In the genomic region with DNA sequence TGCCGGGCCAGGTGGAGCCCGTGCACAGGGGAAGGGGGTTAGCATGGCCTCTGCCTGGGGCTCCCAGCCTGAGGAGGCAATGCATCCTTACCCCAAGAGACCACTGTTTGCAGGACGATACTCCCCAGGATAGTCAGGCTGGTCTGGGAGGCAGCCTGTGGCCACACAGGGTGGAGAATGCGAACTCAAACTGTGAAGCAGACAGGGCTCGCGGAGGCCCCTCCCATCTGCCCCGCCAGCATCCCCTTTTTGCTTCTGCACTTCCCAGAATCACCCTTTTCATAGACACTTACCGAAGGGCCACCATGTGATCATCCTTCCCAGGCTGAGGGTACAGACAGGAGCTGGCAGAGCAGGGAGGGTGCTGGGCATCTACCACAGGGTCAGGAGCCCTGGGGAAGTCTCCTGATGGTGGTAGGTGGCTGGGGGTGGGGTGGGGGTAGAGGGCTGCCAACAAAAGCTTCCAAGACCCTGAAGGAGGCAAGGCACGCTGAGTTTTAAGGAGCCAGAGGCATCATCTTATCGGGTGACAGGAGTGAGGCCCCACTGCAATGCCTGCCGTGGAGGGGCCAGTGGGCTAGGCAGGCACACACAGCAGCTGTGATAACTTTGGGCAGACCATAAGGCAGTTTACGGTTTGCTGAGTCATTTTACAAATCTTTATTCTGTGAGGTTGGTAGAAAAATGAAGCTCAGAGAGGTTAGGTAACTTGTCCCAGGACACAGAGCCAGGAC, we compare ENCODE assay signal across 8 cellular contexts. TPM values are rescaled to one million over a fixed set of nuclear protein-coding genes. Genes with fewer than 3 reads are reported as not detected.
DNase-seq lines count a peak whose midpoint lies in the region; ATAC-seq, FAIRE-seq and TF ChIP-seq lines count a peak whose summit lies in the region.

No MANE protein-coding gene starts in this region.

- in situ Hi-C loops in GM12878 (cut with MboI) = loop anchor here (5.0 kb wide), 4 partner anchors 63 to 428 kb away; no protein-coding TSS in a partner anchor

- peak overlapping the region; percentile 78 for H3K9ac ChIP-seq in GM12878 (ENCODE audit: control insufficient read depth, insufficient read depth, low read length)

- BruUV-seq in GM12878 (replicated peaks; lab: Mats Ljungman, UMichigan) = no TSS peak

- no peak for TF ChIP-seq CTCF in GM12878 (IDR thresholded peaks at IDR 0.05 in 2 of 3, conservative IDR thresholded peaks at IDR 0.05 in 1 of 3; ENCODE audit: control insufficient read depth in 2 of 3, extremely low read depth in 1 of 3, insufficient read depth in 1 of 3, low read depth in 3 of 3, low read length in 3 of 3)

- no peak for TF ChIP-seq EP300 in GM12878 (IDR thresholded peaks at IDR 0.05; ENCODE audit: borderline replicate concordance in 1 of 2, control insufficient read depth in 1 of 2, low read depth in 2 of 2, low read length in 2 of 2)

- intact Hi-C loops in GM12878 (cut with micrococcal nuclease; ENCODE audit: unreplicated experiment) = loop anchor here (1.0 to 5.0 kb wide), 5 partner anchors 15 to 168 kb away; partner anchors contain the start of gene BTG2

- H3K27ac ChIP-seq in GM12878 (ENCODE audit: control insufficient read depth, insufficient read depth) (peak overlapping the region; percentile 89), muscle layer of duodenum (ENCODE audit: low read length) (peak overlapping the region; percentile 94)

- H3K27me3 ChIP-seq in GM12878 (replicated peaks in 1 of 2; ENCODE audit: control insufficient read depth in 2 of 2, insufficient read depth in 2 of 2, low read length in 1 of 2) = no peaks in the 10 kb centered on the region
- H3K27me3 ChIP-seq in muscle layer of duodenum (ENCODE audit: low read depth, low read length) = no peaks in the 10 kb centered on the region
- no peaks in the 10 kb centered on the region; the same call in 1 of the 2 replicates for H3K27me3 ChIP-seq in MG63

- no peak for TF ChIP-seq RAD21 in GM12878 (IDR thresholded peaks at IDR 0.05; ENCODE audit: insufficient read depth, low read depth, low read length)

- RAD21 ChIA-PET in GM12878 (lab: Charles Lee; ENCODE audit: unreplicated experiment) = interaction anchor here (0.6 to 30.0 kb wide), 9 partner anchors 12 to 180 kb away, joined by 3 to 541 read pairs (median 5); partner anchors contain the start of gene BTG2

- 0 out of 2 replicates have a peak, but pooled peaks have one; percentile 31 for TF ChIP-seq POLR2A in GM12878 (IDR thresholded peaks at IDR 0.05; ENCODE audit: low read depth, low read length)

- H3K9me3 ChIP-seq in GM12878 (replicated peaks; ENCODE audit: control insufficient read depth, insufficient read depth, low read length) (no peaks in the 10 kb centered on the region), muscle layer of duodenum (ENCODE audit: control insufficient read depth in 1 of 2, low read length in 2 of 2) (no peaks in the 10 kb centered on the region), MG63 (no peaks in the 10 kb centered on the region)

- H3K4me3 ChIP-seq in GM08714 (ENCODE audit: low read length) (peak overlapping the region; percentile 37; the same call in 1 of the 2 replicates), GM12878 (peak overlapping the region; percentile 63), muscle layer of duodenum (ENCODE audit: low read depth in 1 of 2, low read length in 2 of 2) (peak overlapping the region; percentile 45 to 50), MG63 (no peak overlapping the region)

- DNase-seq in GM12878 (ENCODE audit: low read depth, low spot score) = no peak
- no peak for DNase-seq in activated effector memory CD4-positive, alpha-beta T cell treated with Interleukin-2 at 50 U/mL for 16 hours
- no peak for DNase-seq in NCI-H510A (lab: John Stamatoyannopoulos, UW)
- no peak for DNase-seq in MG63
- no peak for DNase-seq in RKO (ENCODE audit: low spot score)

- peak overlapping the region; percentile 78 for H3K4me2 ChIP-seq in GM12878 (ENCODE audit: control insufficient read depth, insufficient read depth)

- CTCF ChIA-PET in GM12878 (lab: Yijun Ruan, JAX) = interaction anchor here (0.7 to 15.2 kb wide), 11 partner anchors 10 to 214 kb away, joined by 3 to 854 read pairs (median 11); no protein-coding TSS in a partner anchor

- H3K36me3 ChIP-seq in GM12878 (ENCODE audit: control insufficient read depth in 2 of 2, insufficient read depth in 2 of 2, low read length in 1 of 2) (no peaks in the 10 kb centered on the region), muscle layer of duodenum (ENCODE audit: control insufficient read depth in 1 of 2, insufficient read depth in 2 of 2, low read length in 2 of 2) (no peaks in the 10 kb centered on the region), MG63 (no peaks in the 10 kb centered on the region)

- no peaks in the 10 kb centered on the region for H4K20me1 ChIP-seq in GM12878 (ENCODE audit: control insufficient read depth, insufficient read depth)

- POLR2A ChIA-PET in GM12878 (lab: Charles Lee) = interaction anchor here (0.7 to 19.5 kb wide), 7 partner anchors 13 to 62 kb away, joined by 3 to 370 read pairs (median 13); partner anchors contain the start of gene BTG2

- FAIRE-seq in GM12878 (lab: Jason Lieb, UNC) = no peak

- peak overlapping the region; percentile 38; the same call in 1 of the 2 replicates for H2AFZ ChIP-seq in GM12878 (ENCODE audit: control insufficient read depth, low read depth, low read length)

- H3K4me1 ChIP-seq in GM12878 (ENCODE audit: control insufficient read depth, insufficient read depth, low read length) (peaks cover 45% of the 10 kb centered on the region), muscle layer of duodenum (ENCODE audit: control insufficient read depth in 1 of 2, insufficient read depth in 2 of 2, low read length in 2 of 2) (peaks cover 39 to 42% of the 10 kb centered on the region in 2 donors)

- WGBS in GM12878 (ENCODE audit: insufficient coverage, insufficient replicate concordance, low lambda C conversion rate, missing lambda C conversion rate) = 2% methylated on average over 12 of the region's 12 CpGs

- SMC1A ChIA-PET in GM12878 (lab: Charles Lee; ENCODE audit: uncharacterized antibody, unreplicated experiment) = interaction anchor here (0.8 to 30.2 kb wide), 7 partner anchors 9 to 155 kb away, joined by 3 to 590 read pairs (median 37); partner anchors contain the start of gene BTG2

- H3K79me2 ChIP-seq in GM12878 (ENCODE audit: control insufficient read depth, insufficient read depth, low read length) = peaks cover 7% of the 10 kb centered on the region

- ATAC-seq in HG03342 (IDR thresholded peaks at IDR 0.05; ENCODE audit: unreplicated experiment) (peak; percentile 8), GM12878 (peak; percentile 49)

TF ChIP-seq in GM12878, 131 proteins besides CTCF, POLR2A, EP300 and RAD21 (continues in another document):
- TF ChIP-seq MXI1 (IDR thresholded peaks at IDR 0.05; ENCODE audit: low read depth, low read length) = peak; percentile 39; the same call in 1 of the 2 replicates
- no peak for TF ChIP-seq ETV6 (conservative IDR thresholded peaks at IDR 0.05 in 1 of 2, IDR thresholded peaks at IDR 0.05 in 1 of 2; ENCODE audit: borderline replicate concordance in 1 of 2, low read depth in 1 of 2)
- TF ChIP-seq YY1 (IDR thresholded peaks at IDR 0.05; ENCODE audit: low read depth, low read length) = 0 out of 2 replicates have a peak, but pooled peaks have one; percentile 10

RNA-seq across cellular contexts. Expression of gene BTG2, which starts 31.3 kb away (rescaled TPM):
- total RNA-seq in GM12878 (2013; cell fraction: nucleolus; rRNA removed) = 76.6 and 80.8 TPM in 2 replicates
- total RNA-seq in GM12878 (2014; rRNA removed) (127 and 144 TPM in 2 replicates), GM12878 (2014; rRNA removed; fragmentation: Illumina TruSeq; extraction: Trizol) (66.4 and 68.1 TPM in 2 replicates), GM12878 (2021) (109 TPM in 2 replicates)
- polyA plus RNA-seq in GM12878 (2011; ENCODE audit: low read depth) = 33.7 TPM
- polyA plus RNA-seq in GM12878 (2011; rRNA removed) (131 and 136 TPM in 2 replicates), GM12878 (2014; fragmentation: Illumina TruSeq; extraction: Trizol) (93.3 and 104 TPM in 2 replicates), GM12878 (2014; fragmentation: Nextera tagmentation; extraction: Ambion mirVana) (10 to 100 TPM; 23.3 to 37.2 TPM), GM12878 (2014; rRNA removed) (160 and 187 TPM in 2 replicates), GM12878 (2016; fragmentation: Nextera tagmentation; extraction: Ambion mirVana) (100 to 1,000 TPM in 1 of 2 experiments, 10 to 100 TPM in 1; 91.0 to 103 TPM)
- polyA plus RNA-seq in GM12878 (2011; cell fraction: cytosol; rRNA removed) = 145 and 154 TPM in 2 replicates
- polyA plus RNA-seq in GM12878 (2011; cell fraction: nucleus; rRNA removed) = 101 and 145 TPM in 2 replicates
- polyA plus RNA-seq in GM12878 (2012) = 41.9 and 88.4 TPM in 2 replicates
- polyA minus RNA-seq in GM12878 (2011; rRNA and poly(A)+ RNA removed) = 90.9 and 155 TPM in 2 replicates
- 84.2 and 93.8 TPM in 2 replicates for polyA minus RNA-seq in GM12878 (2011; cell fraction: cytosol; rRNA and poly(A)+ RNA removed)
- 110 and 138 TPM in 2 replicates for polyA minus RNA-seq in GM12878 (2011; cell fraction: nucleus; rRNA and poly(A)+ RNA removed)
- 0.10 and 2.0 TPM in 2 replicates for total RNA-seq in MG63 (2014; rRNA removed; shearing (Covaris generic); ENCODE audit: low replicate concordance)

RNA-seq across cellular contexts. Expression of gene CHIT1, which starts 44.6 kb away (rescaled TPM):
- 3.7 and 5.3 TPM in 2 replicates for total RNA-seq in GM12878 (2013; cell fraction: nucleolus; rRNA removed)
- total RNA-seq in GM12878 (2014; rRNA removed) (1.4 and 2.5 TPM in 2 replicates), GM12878 (2014; rRNA removed; fragmentation: Illumina TruSeq; extraction: Trizol) (0.89 and 1.0 TPM in 2 replicates), GM12878 (2021) (1.1 and 2.1 TPM in 2 replicates)
- polyA plus RNA-seq in GM12878 (2011; ENCODE audit: low read depth) = 0.21 TPM
- polyA plus RNA-seq in GM12878 (2011; rRNA removed) (0.23 and 0.39 TPM in 2 replicates), GM12878 (2014; fragmentation: Illumina TruSeq; extraction: Trizol) (0.43 and 0.63 TPM in 2 replicates), GM12878 (2014; fragmentation: Nextera tagmentation; extraction: Ambion mirVana) (under 1 TPM; 0.02 to 0.27 TPM), GM12878 (2014; rRNA removed) (1.0 and 1.3 TPM in 2 replicates), GM12878 (2016; fragmentation: Nextera tagmentation; extraction: Ambion mirVana) (under 1 TPM; 0.32 to 0.96 TPM)
- polyA plus RNA-seq in GM12878 (2011; cell fraction: cytosol; rRNA removed) = 0.32 and 0.43 TPM in 2 replicates
- 2.1 and 2.4 TPM in 2 replicates for polyA plus RNA-seq in GM12878 (2011; cell fraction: nucleus; rRNA removed)
- 0.65 and 1.1 TPM in 2 replicates for polyA plus RNA-seq in GM12878 (2012)
- 0.73 and 1.8 TPM in 2 replicates for polyA minus RNA-seq in GM12878 (2011; rRNA and poly(A)+ RNA removed)
- polyA minus RNA-seq in GM12878 (2011; cell fraction: cytosol; rRNA and poly(A)+ RNA removed) = 1.2 TPM in 1 of 2 replicates, not detected in the other
- 1.7 and 2.7 TPM in 2 replicates for polyA minus RNA-seq in GM12878 (2011; cell fraction: nucleus; rRNA and poly(A)+ RNA removed)
- not detected in 2 replicates for total RNA-seq in MG63 (2014; rRNA removed; shearing (Covaris generic); ENCODE audit: low replicate concordance)

Comparison
In these comparisons a context has a peak if more than half of its experiments do, and no peak if none do; other contexts are left out.
1. RNA of gene BTG2, which starts 31.3 kb away (total RNA-seq): 66.4 to 144 TPM in GM12878; 0.10 to 2.0 TPM in MG63; every median in the first group is over 10 times any median in the second.